1 cellular context compared by ENCODE assay signal in genomic region chr16:57482845-57483545, GRCh38.
TF ChIP-seq lines count a peak whose summit lies in the region.

No MANE protein-coding gene starts in this region.

TF ChIP-seq in HepG2, 621 proteins besides CTCF, POLR2A, EP300 and RAD21 (continued from another document and continues in another):
- TF ChIP-seq ZNF549 (CRISPR knock-in tag; IDR thresholded peaks at IDR 0.05) (no peak), ZNF430 (CRISPR knock-in tag; IDR thresholded peaks at IDR 0.05) (peak; percentile 57), ZNF274 (CRISPR knock-in tag; IDR thresholded peaks at IDR 0.05) (peak; percentile 73), HNRNPLL (IDR thresholded peaks at IDR 0.05; ENCODE audit: low read depth, low read length, poor library complexity, severe bottlenecking) (peak; percentile 56), NKX3-1 (CRISPR knock-in tag; IDR thresholded peaks at IDR 0.05) (peak; percentile 26; the same call in 1 of the 2 replicates), ZNF83 (CRISPR knock-in tag; IDR thresholded peaks at IDR 0.05; ENCODE audit: borderline replicate concordance) (no peak; the same call in 1 of the 2 replicates), TRIM24 (CRISPR knock-in tag; IDR thresholded peaks at IDR 0.05) (peak; percentile 75; the same call in 1 of the 2 replicates), FOXK2 (IDR thresholded peaks at IDR 0.05) (no peak), ZNF124 (CRISPR knock-in tag; IDR thresholded peaks at IDR 0.05) (no peak), RXRB (CRISPR knock-in tag; IDR thresholded peaks at IDR 0.05; ENCODE audit: borderline replicate concordance) (peak; percentile 76), ZNF460 (CRISPR knock-in tag; IDR thresholded peaks at IDR 0.05; ENCODE audit: borderline replicate concordance) (no peak), ZNF18 (CRISPR knock-in tag; IDR thresholded peaks at IDR 0.05; ENCODE audit: insufficient replicate concordance) (peak; percentile 23), ZSCAN9 (CRISPR knock-in tag; IDR thresholded peaks at IDR 0.05; ENCODE audit: borderline replicate concordance) (no peak), FOXO1 (CRISPR knock-in tag; IDR thresholded peaks at IDR 0.05) (peak; percentile 4; the same call in 1 of the 2 replicates), ATF2 (CRISPR knock-in tag; IDR thresholded peaks at IDR 0.05) (no peak), ZNF335 (CRISPR knock-in tag; IDR thresholded peaks at IDR 0.05) (peak; percentile 34; the same call in 1 of the 2 replicates), ZNF160 (CRISPR knock-in tag; IDR thresholded peaks at IDR 0.05) (peak; percentile 60), ZNF780A (CRISPR knock-in tag; IDR thresholded peaks at IDR 0.05) (no peak), AKAP8 (CRISPR knock-in tag; IDR thresholded peaks at IDR 0.05) (peak; percentile 69), ZNF572 (CRISPR knock-in tag; IDR thresholded peaks at IDR 0.05) (peak; percentile 84; the same call in 1 of the 2 replicates), HNF1B (CRISPR knock-in tag; IDR thresholded peaks at IDR 0.05) (peak; percentile 95), SRSF4 (IDR thresholded peaks at IDR 0.05; ENCODE audit: low read depth, low read length, poor library complexity, severe bottlenecking) (no peak), ZNF841 (CRISPR knock-in tag; IDR thresholded peaks at IDR 0.05; ENCODE audit: borderline replicate concordance) (no peak), ZNF337 (CRISPR knock-in tag; IDR thresholded peaks at IDR 0.05; ENCODE audit: borderline replicate concordance, low read depth) (0 out of 2 replicates have a peak, but pooled peaks have one; percentile 39), ZNF792 (CRISPR knock-in tag; IDR thresholded peaks at IDR 0.05) (peak; percentile 36; the same call in 1 of the 2 replicates), SRSF9 (IDR thresholded peaks at IDR 0.05; ENCODE audit: borderline replicate concordance, insufficient read depth, low read depth, low read length, poor library complexity, severe bottlenecking) (no peak), MNT (IDR thresholded peaks at IDR 0.05) (no peak), DNMT3B (CRISPR knock-in tag; conservative IDR thresholded peaks at IDR 0.05) (0 out of 2 replicates have a peak, but pooled peaks have one; percentile 73), ZNF790 (CRISPR knock-in tag; IDR thresholded peaks at IDR 0.05; ENCODE audit: borderline replicate concordance) (no peak), ZNF101 (CRISPR knock-in tag; IDR thresholded peaks at IDR 0.05; ENCODE audit: borderline replicate concordance, low read depth) (peak; percentile 7; the same call in 1 of the 2 replicates), ATF5 (CRISPR knock-in tag; IDR thresholded peaks at IDR 0.05; ENCODE audit: low read depth) (peak; percentile 59; the same call in 1 of the 2 replicates), ZNF350 (CRISPR knock-in tag; IDR thresholded peaks at IDR 0.05; ENCODE audit: borderline replicate concordance, low read depth) (peak; percentile 75), TARDBP (CRISPR knock-in tag; IDR thresholded peaks at IDR 0.05) (peak; percentile 90), NFE2 (CRISPR knock-in tag; IDR thresholded peaks at IDR 0.05) (no peak), ZNF564 (CRISPR knock-in tag; IDR thresholded peaks at IDR 0.05) (no peak; the same call in 1 of the 2 replicates), SAP130 (CRISPR knock-in tag; IDR thresholded peaks at IDR 0.05; ENCODE audit: low read depth) (peak; percentile 85), MBNL3 (CRISPR knock-in tag; conservative IDR thresholded peaks at IDR 0.05) (no peak), ZNF331 (CRISPR knock-in tag; IDR thresholded peaks at IDR 0.05) (0 out of 2 replicates have a peak, but pooled peaks have one; percentile 13), NR2F1 (CRISPR knock-in tag; IDR thresholded peaks at IDR 0.05) (peak; percentile 76 to 91; a peak in 3 of 4 replicates), RAD51 (IDR thresholded peaks at IDR 0.05; ENCODE audit: borderline replicate concordance) (no peak), MBD4 (IDR thresholded peaks at IDR 0.05; ENCODE audit: borderline replicate concordance, low read length) (no peak), ZNF292 (CRISPR knock-in tag; IDR thresholded peaks at IDR 0.05; ENCODE audit: borderline replicate concordance, low read depth) (peak; percentile 72; the same call in 1 of the 2 replicates), KLF12 (CRISPR knock-in tag; IDR thresholded peaks at IDR 0.05; ENCODE audit: borderline replicate concordance) (no peak), ZNF615 (CRISPR knock-in tag; IDR thresholded peaks at IDR 0.05; ENCODE audit: borderline replicate concordance) (no peak), TEAD3 (CRISPR knock-in tag; optimal IDR thresholded peaks at IDR 0.05; ENCODE audit: borderline replicate concordance) (peak; percentile 14), ZFAT (CRISPR knock-in tag; conservative IDR thresholded peaks at IDR 0.05) (no peak), BHLHE40 (IDR thresholded peaks at IDR 0.05; ENCODE audit: low read length) (peak; percentile 69), PHF5A (CRISPR knock-in tag; IDR thresholded peaks at IDR 0.05; ENCODE audit: low read depth, unreplicated experiment) (no peak), XRCC5 (optimal IDR thresholded peaks at IDR 0.05; ENCODE audit: low read length) (peak; percentile 82), MAFK (conservative IDR thresholded peaks at IDR 0.05 in 1 of 2, IDR thresholded peaks at IDR 0.05 in 1 of 2; ENCODE audit: low read length in 2 of 2) (no peak), ZNF501 (CRISPR knock-in tag; IDR thresholded peaks at IDR 0.05) (peak; percentile 92; the same call in 1 of the 2 replicates), PITX1 (CRISPR knock-in tag; IDR thresholded peaks at IDR 0.05) (peak; percentile 64; the same call in 1 of the 2 replicates), ZNF276 (CRISPR knock-in tag; IDR thresholded peaks at IDR 0.05; ENCODE audit: low read depth) (peak; percentile 61; the same call in 1 of the 2 replicates), SMARCC2 (IDR thresholded peaks at IDR 0.05) (no peak), PLRG1 (conservative IDR thresholded peaks at IDR 0.05) (no peak), SATB2 (CRISPR knock-in tag; IDR thresholded peaks at IDR 0.05) (no peak), ZNF678 (CRISPR knock-in tag; IDR thresholded peaks at IDR 0.05) (no peak), NFATC3 (CRISPR knock-in tag; IDR thresholded peaks at IDR 0.05) (no peak)
- TF ChIP-seq, protein P1, sequence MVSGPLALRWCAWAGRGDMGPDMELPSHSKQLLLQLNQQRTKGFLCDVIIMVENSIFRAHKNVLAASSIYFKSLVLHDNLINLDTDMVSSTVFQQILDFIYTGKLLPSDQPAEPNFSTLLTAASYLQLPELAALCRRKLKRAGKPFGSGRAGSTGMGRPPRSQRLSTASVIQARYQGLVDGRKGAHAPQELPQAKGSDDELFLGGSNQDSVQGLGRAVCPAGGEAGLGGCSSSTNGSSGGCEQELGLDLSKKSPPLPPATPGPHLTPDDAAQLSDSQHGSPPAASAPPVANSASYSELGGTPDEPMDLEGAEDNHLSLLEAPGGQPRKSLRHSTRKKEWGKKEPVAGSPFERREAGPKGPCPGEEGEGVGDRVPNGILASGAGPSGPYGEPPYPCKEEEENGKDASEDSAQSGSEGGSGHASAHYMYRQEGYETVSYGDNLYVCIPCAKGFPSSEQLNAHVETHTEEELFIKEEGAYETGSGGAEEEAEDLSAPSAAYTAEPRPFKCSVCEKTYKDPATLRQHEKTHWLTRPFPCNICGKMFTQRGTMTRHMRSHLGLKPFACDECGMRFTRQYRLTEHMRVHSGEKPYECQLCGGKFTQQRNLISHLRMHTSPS (CRISPR knock-in tag; IDR thresholded peaks at IDR 0.05; ENCODE audit: low read depth) = peak; percentile 85; the same call in 1 of the 2 replicates
- TF ChIP-seq, protein P2, sequence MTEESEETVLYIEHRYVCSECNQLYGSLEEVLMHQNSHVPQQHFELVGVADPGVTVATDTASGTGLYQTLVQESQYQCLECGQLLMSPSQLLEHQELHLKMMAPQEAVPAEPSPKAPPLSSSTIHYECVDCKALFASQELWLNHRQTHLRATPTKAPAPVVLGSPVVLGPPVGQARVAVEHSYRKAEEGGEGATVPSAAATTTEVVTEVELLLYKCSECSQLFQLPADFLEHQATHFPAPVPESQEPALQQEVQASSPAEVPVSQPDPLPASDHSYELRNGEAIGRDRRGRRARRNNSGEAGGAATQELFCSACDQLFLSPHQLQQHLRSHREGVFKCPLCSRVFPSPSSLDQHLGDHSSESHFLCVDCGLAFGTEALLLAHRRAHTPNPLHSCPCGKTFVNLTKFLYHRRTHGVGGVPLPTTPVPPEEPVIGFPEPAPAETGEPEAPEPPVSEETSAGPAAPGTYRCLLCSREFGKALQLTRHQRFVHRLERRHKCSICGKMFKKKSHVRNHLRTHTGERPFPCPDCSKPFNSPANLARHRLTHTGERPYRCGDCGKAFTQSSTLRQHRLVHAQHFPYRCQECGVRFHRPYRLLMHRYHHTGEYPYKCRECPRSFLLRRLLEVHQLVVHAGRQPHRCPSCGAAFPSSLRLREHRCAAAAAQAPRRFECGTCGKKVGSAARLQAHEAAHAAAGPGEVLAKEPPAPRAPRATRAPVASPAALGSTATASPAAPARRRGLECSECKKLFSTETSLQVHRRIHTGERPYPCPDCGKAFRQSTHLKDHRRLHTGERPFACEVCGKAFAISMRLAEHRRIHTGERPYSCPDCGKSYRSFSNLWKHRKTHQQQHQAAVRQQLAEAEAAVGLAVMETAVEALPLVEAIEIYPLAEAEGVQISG (CRISPR knock-in tag; IDR thresholded peaks at IDR 0.05) = peak; percentile 73
- TF ChIP-seq, protein P3, sequence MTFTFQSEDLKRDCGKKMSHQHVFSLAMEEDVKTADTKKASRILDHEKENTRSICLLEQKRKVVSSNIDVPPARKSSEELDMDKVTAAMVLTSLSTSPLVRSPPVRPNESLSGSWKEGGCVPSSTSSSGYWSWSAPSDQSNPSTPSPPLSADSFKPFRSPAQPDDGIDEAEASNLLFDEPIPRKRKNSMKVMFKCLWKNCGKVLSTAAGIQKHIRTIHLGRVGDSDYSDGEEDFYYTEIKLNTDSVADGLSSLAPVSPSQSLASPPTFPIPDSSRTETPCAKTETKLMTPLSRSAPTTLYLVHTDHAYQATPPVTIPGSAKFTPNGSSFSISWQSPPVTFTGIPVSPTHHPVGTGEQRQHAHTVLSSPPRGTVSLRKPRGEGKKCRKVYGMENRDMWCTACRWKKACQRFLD (CRISPR knock-in tag; IDR thresholded peaks at IDR 0.05; ENCODE audit: borderline replicate concordance) = peak; percentile 48; the same call in 1 of the 2 replicates
